1 cellular context compared by ENCODE assay signal in the genomic region with DNA sequence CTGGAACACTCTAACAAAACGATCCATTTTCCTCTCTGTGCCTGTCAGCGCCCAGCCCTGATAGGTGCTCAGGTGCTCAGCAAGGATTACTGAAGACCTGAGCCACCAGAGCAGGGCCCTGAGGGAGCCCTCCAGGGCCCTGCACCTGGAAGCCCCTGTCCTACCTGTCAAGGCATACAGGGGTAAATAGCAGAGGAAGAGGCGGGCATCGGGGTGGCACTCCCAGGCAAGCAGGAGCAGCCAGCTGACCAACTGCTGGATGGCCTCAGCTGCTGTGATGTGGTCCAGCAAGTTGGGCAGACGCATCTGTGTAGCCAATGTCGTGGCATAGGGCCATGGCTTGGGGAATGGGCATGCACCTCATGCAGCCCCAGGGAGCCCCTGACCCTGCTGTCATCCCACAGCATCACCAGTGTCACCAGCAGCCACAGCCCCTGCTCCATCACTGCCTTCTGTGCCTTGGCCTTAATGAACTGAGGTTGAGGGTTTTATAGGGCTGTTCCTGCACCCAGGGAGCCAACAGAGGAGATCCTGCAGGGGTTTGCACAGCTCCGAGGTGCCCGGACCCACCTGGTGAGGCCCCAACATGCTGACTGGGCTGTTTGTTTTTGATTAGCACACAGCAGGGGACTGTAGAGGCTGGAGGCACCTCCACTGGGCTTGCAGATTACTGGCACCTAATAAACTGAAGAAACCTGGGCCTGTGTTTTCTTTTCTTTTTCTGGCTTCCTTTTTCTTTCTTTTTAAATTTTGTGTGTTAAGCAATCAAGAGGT.
TF ChIP-seq lines count a peak whose summit lies in the region.

No MANE protein-coding gene starts in this region.

TF ChIP-seq in HepG2, 621 proteins besides CTCF, POLR2A, EP300 and RAD21 (continued from another document):
- TF ChIP-seq, protein P1, sequence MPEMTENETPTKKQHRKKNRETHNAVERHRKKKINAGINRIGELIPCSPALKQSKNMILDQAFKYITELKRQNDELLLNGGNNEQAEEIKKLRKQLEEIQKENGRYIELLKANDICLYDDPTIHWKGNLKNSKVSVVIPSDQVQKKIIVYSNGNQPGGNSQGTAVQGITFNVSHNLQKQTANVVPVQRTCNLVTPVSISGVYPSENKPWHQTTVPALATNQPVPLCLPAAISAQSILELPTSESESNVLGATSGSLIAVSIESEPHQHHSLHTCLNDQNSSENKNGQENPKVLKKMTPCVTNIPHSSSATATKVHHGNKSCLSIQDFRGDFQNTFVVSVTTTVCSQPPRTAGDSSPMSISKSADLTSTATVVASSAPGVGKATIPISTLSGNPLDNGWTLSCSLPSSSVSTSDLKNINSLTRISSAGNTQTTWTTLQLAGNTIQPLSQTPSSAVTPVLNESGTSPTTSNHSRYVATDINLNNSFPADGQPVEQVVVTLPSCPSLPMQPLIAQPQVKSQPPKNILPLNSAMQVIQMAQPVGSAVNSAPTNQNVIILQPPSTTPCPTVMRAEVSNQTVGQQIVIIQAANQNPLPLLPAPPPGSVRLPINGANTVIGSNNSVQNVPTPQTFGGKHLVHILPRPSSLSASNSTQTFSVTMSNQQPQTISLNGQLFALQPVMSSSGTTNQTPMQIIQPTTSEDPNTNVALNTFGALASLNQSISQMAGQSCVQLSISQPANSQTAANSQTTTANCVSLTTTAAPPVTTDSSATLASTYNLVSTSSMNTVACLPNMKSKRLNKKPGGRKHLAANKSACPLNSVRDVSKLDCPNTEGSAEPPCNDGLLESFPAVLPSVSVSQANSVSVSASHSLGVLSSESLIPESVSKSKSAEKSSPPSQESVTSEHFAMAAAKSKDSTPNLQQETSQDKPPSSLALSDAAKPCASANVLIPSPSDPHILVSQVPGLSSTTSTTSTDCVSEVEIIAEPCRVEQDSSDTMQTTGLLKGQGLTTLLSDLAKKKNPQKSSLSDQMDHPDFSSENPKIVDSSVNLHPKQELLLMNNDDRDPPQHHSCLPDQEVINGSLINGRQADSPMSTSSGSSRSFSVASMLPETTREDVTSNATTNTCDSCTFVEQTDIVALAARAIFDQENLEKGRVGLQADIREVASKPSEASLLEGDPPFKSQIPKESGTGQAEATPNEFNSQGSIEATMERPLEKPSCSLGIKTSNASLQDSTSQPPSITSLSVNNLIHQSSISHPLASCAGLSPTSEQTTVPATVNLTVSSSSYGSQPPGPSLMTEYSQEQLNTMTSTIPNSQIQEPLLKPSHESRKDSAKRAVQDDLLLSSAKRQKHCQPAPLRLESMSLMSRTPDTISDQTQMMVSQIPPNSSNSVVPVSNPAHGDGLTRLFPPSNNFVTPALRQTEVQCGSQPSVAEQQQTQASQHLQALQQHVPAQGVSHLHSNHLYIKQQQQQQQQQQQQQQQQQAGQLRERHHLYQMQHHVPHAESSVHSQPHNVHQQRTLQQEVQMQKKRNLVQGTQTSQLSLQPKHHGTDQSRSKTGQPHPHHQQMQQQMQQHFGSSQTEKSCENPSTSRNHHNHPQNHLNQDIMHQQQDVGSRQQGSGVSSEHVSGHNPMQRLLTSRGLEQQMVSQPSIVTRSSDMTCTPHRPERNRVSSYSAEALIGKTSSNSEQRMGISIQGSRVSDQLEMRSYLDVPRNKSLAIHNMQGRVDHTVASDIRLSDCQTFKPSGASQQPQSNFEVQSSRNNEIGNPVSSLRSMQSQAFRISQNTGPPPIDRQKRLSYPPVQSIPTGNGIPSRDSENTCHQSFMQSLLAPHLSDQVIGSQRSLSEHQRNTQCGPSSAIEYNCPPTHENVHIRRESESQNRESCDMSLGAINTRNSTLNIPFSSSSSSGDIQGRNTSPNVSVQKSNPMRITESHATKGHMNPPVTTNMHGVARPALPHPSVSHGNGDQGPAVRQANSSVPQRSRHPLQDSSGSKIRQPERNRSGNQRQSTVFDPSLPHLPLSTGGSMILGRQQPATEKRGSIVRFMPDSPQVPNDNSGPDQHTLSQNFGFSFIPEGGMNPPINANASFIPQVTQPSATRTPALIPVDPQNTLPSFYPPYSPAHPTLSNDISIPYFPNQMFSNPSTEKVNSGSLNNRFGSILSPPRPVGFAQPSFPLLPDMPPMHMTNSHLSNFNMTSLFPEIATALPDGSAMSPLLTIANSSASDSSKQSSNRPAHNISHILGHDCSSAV (CRISPR knock-in tag; IDR thresholded peaks at IDR 0.05; ENCODE audit: borderline replicate concordance): no peak
- TF ChIP-seq MED8 (CRISPR knock-in tag; IDR thresholded peaks at IDR 0.05; ENCODE audit: insufficient replicate concordance) (no peak), NFIB (CRISPR knock-in tag; IDR thresholded peaks at IDR 0.05; ENCODE audit: borderline replicate concordance) (no peak), SMARCC2 (IDR thresholded peaks at IDR 0.05) (no peak), HNRNPLL (IDR thresholded peaks at IDR 0.05; ENCODE audit: low read depth, low read length, poor library complexity, severe bottlenecking) (no peak), HOXD1 (CRISPR knock-in tag; IDR thresholded peaks at IDR 0.05) (no peak)
- TF ChIP-seq, protein P2, sequence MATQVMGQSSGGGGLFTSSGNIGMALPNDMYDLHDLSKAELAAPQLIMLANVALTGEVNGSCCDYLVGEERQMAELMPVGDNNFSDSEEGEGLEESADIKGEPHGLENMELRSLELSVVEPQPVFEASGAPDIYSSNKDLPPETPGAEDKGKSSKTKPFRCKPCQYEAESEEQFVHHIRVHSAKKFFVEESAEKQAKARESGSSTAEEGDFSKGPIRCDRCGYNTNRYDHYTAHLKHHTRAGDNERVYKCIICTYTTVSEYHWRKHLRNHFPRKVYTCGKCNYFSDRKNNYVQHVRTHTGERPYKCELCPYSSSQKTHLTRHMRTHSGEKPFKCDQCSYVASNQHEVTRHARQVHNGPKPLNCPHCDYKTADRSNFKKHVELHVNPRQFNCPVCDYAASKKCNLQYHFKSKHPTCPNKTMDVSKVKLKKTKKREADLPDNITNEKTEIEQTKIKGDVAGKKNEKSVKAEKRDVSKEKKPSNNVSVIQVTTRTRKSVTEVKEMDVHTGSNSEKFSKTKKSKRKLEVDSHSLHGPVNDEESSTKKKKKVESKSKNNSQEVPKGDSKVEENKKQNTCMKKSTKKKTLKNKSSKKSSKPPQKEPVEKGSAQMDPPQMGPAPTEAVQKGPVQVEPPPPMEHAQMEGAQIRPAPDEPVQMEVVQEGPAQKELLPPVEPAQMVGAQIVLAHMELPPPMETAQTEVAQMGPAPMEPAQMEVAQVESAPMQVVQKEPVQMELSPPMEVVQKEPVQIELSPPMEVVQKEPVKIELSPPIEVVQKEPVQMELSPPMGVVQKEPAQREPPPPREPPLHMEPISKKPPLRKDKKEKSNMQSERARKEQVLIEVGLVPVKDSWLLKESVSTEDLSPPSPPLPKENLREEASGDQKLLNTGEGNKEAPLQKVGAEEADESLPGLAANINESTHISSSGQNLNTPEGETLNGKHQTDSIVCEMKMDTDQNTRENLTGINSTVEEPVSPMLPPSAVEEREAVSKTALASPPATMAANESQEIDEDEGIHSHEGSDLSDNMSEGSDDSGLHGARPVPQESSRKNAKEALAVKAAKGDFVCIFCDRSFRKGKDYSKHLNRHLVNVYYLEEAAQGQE (IDR thresholded peaks at IDR 0.05; ENCODE audit: borderline replicate concordance in 1 of 2, low read depth in 1 of 2, low read length in 2 of 2): no peak
- TF ChIP-seq, protein P3, sequence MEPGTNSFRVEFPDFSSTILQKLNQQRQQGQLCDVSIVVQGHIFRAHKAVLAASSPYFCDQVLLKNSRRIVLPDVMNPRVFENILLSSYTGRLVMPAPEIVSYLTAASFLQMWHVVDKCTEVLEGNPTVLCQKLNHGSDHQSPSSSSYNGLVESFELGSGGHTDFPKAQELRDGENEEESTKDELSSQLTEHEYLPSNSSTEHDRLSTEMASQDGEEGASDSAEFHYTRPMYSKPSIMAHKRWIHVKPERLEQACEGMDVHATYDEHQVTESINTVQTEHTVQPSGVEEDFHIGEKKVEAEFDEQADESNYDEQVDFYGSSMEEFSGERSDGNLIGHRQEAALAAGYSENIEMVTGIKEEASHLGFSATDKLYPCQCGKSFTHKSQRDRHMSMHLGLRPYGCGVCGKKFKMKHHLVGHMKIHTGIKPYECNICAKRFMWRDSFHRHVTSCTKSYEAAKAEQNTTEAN (CRISPR knock-in tag; conservative IDR thresholded peaks at IDR 0.05): no peak
